ENCODE assay signal across 1 cellular context in genomic region chr12:127284021-127284420, GRCh38.
TF ChIP-seq lines count a peak whose summit lies in the region.

No MANE protein-coding gene starts in this region.

TF ChIP-seq in WTC11, 78 proteins besides CTCF, POLR2A, EP300 and RAD21:
- no peak for TF ChIP-seq ZNF532 (CRISPR knock-in tag; IDR thresholded peaks at IDR 0.05; ENCODE audit: borderline replicate concordance)
- no peak for TF ChIP-seq ZNF317 (CRISPR knock-in tag; IDR thresholded peaks at IDR 0.05; ENCODE audit: borderline replicate concordance, low read depth)
- no peak for TF ChIP-seq ZNF396 (CRISPR knock-in tag; IDR thresholded peaks at IDR 0.05; ENCODE audit: borderline replicate concordance)
- TF ChIP-seq TCF7 (CRISPR knock-in tag; IDR thresholded peaks at IDR 0.05; ENCODE audit: low read depth), result no peak
- TF ChIP-seq FOXK1 (CRISPR knock-in tag; IDR thresholded peaks at IDR 0.05), result no peak
- TF ChIP-seq CDX4 (CRISPR knock-in tag; IDR thresholded peaks at IDR 0.05; ENCODE audit: borderline replicate concordance), result no peak
